In the genomic region with DNA sequence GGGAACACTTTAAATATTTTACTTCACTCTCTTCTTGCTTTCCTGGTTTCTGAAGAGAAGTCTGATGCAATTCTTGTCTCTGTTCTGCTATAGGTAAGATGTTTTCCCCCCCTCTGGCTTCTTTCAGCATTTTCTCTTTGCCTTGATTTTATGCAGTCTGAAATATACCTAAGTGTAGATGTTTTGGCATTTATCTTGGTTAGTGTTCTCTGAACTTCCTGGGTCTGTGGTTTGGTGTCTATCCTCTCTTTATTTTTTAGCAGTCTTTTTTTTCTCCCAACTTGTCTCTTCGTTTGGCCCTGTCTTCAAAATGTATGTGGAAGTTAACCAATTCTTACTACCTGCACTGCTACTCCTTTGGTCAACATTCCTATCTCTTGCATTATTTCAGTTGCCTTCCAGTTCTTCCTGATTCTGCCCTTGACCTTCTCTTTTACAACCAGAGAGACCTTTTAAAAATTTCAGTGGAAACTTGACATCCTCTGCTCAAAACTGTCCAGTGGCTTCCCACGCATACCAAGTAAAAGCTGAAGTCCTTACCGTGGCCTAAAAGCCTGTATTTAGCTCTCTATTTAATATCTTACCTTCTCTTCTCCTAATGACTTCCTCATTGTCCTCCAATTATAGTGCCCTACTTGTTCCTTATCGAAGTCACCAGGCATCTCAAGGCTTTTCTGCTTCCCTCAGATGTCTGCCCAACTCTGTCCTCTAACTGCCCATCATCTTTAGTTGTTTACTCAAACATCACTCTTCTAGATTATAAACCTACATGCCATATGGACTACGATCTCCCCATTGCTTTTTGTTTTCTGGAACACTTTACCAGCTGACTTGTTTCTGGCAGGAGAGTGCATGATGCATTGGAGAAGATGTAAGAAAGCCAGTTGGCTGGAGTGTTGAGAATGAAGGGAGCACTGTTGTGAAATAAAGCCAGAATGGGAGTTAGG, we compare ENCODE assay signal across 11 cellular contexts. TPM values are rescaled to one million over a fixed set of nuclear protein-coding genes. Genes with fewer than 3 reads are reported as not detected.
DNase-seq lines count a peak whose midpoint lies in the region; ATAC-seq, FAIRE-seq and TF ChIP-seq lines count a peak whose summit lies in the region.
"Had no signal": no experiment of that assay in that cellular context is flagged by ENCODE, and none has a peak within 500 bp of the region (broad histone marks: within the 10 kb centered on the region; RNA-seq: fewer than 3 reads in every experiment).

No MANE protein-coding gene starts in this region.

- H3K4me1 ChIP-seq in OCI-LY3 (ENCODE audit: low read length) (peaks cover 45% of the 10 kb centered on the region), esophagus squamous epithelium (peaks cover 0 to 72% (median 12%) of the 10 kb centered on the region in 3 donors), sigmoid colon (peaks cover 0 to 87% (median 68%) of the 10 kb centered on the region in 4 donors)

- TF ChIP-seq POLR2A in GM12891 (IDR thresholded peaks at IDR 0.05; ENCODE audit: low read depth, low read length) (no peak), esophagus squamous epithelium (IDR thresholded peaks at IDR 0.05) (no peak), sigmoid colon (IDR thresholded peaks at IDR 0.05) (no peak)

- H3K4me2 ChIP-seq in OCI-LY3 (ENCODE audit: low read length) = peak overlapping the region; percentile 27

- H3K27me3 ChIP-seq in OCI-LY3 (ENCODE audit: low read depth, low read length) (no peaks in the 10 kb centered on the region), esophagus squamous epithelium (no peaks in the 10 kb centered on the region), sigmoid colon (no peaks in the 10 kb centered on the region)

- H3K4me3 ChIP-seq in OCI-LY3 (ENCODE audit: low read length) (no peak overlapping the region), esophagus squamous epithelium (no peak overlapping the region), sigmoid colon (no peak overlapping the region)
- H3K4me3 ChIP-seq: SK-N-MC had no signal

- H3K36me3 ChIP-seq in OCI-LY3 (replicated peaks; ENCODE audit: low read depth, low read length) = peaks cover 32% of the 10 kb centered on the region
- no peaks in the 10 kb centered on the region for H3K36me3 ChIP-seq in esophagus squamous epithelium
- no peaks in the 10 kb centered on the region for H3K36me3 ChIP-seq in sigmoid colon

- no peak for TF ChIP-seq CTCF in OCI-LY3 (IDR thresholded peaks at IDR 0.05; ENCODE audit: low read depth, low read length)
- TF ChIP-seq CTCF in esophagus squamous epithelium (IDR thresholded peaks at IDR 0.05) = no peak
- no peak for TF ChIP-seq CTCF in sigmoid colon (IDR thresholded peaks at IDR 0.05)
- no peak for TF ChIP-seq CTCF in GM20000 (IDR thresholded peaks at IDR 0.05; ENCODE audit: extremely low read depth, missing control alignments)

- H3K9ac ChIP-seq in OCI-LY3 (ENCODE audit: low read length) = peak overlapping the region; percentile 19; the same call in 1 of the 2 replicates

- ATAC-seq in GM21447 (IDR thresholded peaks at IDR 0.05; ENCODE audit: unreplicated experiment) = no peak
- ATAC-seq in HG02938 (IDR thresholded peaks at IDR 0.05; ENCODE audit: unreplicated experiment) = no peak

- peaks cover 98% of the 10 kb centered on the region for H4K20me1 ChIP-seq in OCI-LY3 (ENCODE audit: insufficient read depth, low read length)

- DNase-seq in GM12891 (ENCODE audit: insufficient read length, low spot score) (no peak), esophagus squamous epithelium (lab: John Stamatoyannopoulos, UW) (no peak), sigmoid colon (no peak), SW480 (ENCODE audit: low spot score) (no peak), GM20000 (ENCODE audit: low spot score) (no peak)
- DNase-seq: NCI-H2029 treated with DMSO at 0.1 percent for 48 hours; stimulated activated CD4-positive, alpha-beta T cell treated with anti-CD3 and anti-CD28 coated beads, Interleukin-15, amount 100 ng/mL, for 24 hours had no signal

- intact Hi-C loops in esophagus squamous epithelium (cut with DNase I) (no loop called here), sigmoid colon (cut with DNase I) (loop anchor here (5.0 kb wide), 1 partner anchor 77 kb away; the partner anchor contains the start of gene INKA2)

- FAIRE-seq in GM12891 (lab: Jason Lieb, UNC) = peak; percentile 81

- H3K9me3 ChIP-seq in OCI-LY3 (ENCODE audit: insufficient read depth, low read length) (no peaks in the 10 kb centered on the region), esophagus squamous epithelium (no peaks in the 10 kb centered on the region), sigmoid colon (no peaks in the 10 kb centered on the region)

- no peak overlapping the region for H2AFZ ChIP-seq in OCI-LY3 (ENCODE audit: low read depth, low read length)

- H3K27ac ChIP-seq in OCI-LY3 (ENCODE audit: low read length) = peak overlapping the region; percentile 15
- H3K27ac ChIP-seq in esophagus squamous epithelium = peak overlapping the region in 3 of 4 donors; percentile 24 to 51 (median 41)
- H3K27ac ChIP-seq in sigmoid colon = peak overlapping the region; percentile 39 to 60 (median 54)

- TF ChIP-seq EP300 in sigmoid colon (IDR thresholded peaks at IDR 0.05) = no peak

- 43 to 61% methylated on average over 5 of the region's 5 CpGs for WGBS in esophagus squamous epithelium, 2 donors
- WGBS in sigmoid colon, 2 donors = 8 to 27% methylated on average over 5 of the region's 5 CpGs

- peaks cover 100% of the 10 kb centered on the region for H3K79me2 ChIP-seq in OCI-LY3 (ENCODE audit: low read length)

TF ChIP-seq in GM12891, 5 proteins besides CTCF, POLR2A, EP300 and RAD21:
- peak; percentile 32 for TF ChIP-seq SPI1 (IDR thresholded peaks at IDR 0.05; ENCODE audit: low read depth, low read length)
- TF ChIP-seq POU2F2 (IDR thresholded peaks at IDR 0.05; ENCODE audit: low read depth, low read length) = no peak
TF ChIP-seq in GM12891: peak in this region for 1.

RNA-seq across cellular contexts. Expression of gene RAP1A, which starts 40.9 kb away (rescaled TPM):
- polyA plus RNA-seq in GM12891 (2012; ENCODE audit: low read depth, missing spikeins) = 120 TPM
- total RNA-seq in esophagus squamous epithelium = 100 to 1,000 TPM in 1 of 4 donors, 10 to 100 TPM in 3; 24.3 to 111 (median 43.3) TPM
- total RNA-seq in sigmoid colon = 100 to 1,000 TPM; 213 to 381 (median 301) TPM
- 100 to 1,000 TPM in 2 of 3 donors, 10 to 100 TPM in 1; 87.5 to 205 (median 178) TPM for polyA plus RNA-seq in sigmoid colon
